8 cellular contexts compared by ENCODE assay signal in the genomic region with DNA sequence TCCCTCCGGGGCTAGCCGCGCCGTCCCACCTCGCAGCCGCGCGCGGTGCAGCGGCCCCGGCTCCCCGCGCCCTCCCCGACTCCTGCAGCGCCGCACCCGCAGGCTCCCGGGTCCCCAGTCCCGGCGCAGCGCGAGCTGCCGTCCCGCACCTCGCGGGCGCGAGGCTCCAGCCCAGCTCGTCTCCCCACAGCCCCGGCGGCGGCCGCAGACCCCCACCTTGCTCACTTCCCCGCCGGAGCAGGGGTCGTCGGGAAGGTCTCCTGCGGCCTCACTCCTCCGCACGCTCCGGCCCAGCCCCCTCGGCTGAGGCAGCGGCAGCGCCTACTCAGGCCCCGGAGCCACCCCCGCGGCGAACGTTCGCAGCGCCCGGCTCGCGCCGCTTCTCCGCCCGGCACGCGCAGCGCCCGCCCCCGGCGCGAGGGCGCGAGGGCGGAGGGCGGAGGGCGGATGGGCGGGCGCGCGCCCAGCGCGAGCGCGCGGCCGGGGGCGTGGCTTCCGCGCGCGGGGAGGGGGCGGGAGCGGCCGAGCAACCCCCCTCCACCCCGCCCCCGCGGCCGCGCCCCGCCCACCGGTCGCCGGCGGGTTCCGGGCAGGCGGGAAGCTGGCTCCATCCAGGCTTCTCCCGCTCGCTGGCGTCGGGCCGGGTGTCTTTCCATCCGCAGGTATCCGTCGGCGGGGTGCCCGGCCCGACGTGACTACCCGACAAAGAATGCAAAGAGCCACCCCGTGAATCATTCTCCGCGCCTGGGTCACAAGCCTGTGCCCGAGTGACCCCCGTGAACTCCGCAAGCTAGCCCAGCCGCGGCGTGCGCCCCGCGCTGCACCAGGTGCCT. TPM values are rescaled to one million over a fixed set of nuclear protein-coding genes. Genes with fewer than 3 reads are reported as not detected.
DNase-seq lines count a peak whose midpoint lies in the region; ATAC-seq and FAIRE-seq lines count a peak whose summit lies in the region.

TSS of gene DTNB (minus strand) at position 408 of the 833 bp plus-strand sequence. CDS start 20,917 bp downstream, outside the sequence.

- DNase-seq in A172 (ENCODE audit: low spot score) (peak; percentile 70), GM18507 (ENCODE audit: extremely low spot score, insufficient read length, low read depth) (peak; percentile 74), NCI-H2227 treated with DMSO at 0.1 percent for 48 hours (lab: John Stamatoyannopoulos, UW) (peak; percentile 85), left lobe of liver (ENCODE audit: low spot score) (peak; percentile 87)
- peak; percentile 59 to 62 for DNase-seq in activated CD4-positive, alpha-beta T cell treated with anti-CD3 and anti-CD28 coated beads for 24 hours (ENCODE audit: low read depth in 2 of 2)
- DNase-seq in stimulated activated CD4-positive, alpha-beta T cell treated with anti-CD3 and anti-CD28 coated beads, Interleukin-2, amount 100 ng/mL, for 24 hours = peak; percentile 73 to 82

- peak; percentile 57 for ATAC-seq in HG02973 (IDR thresholded peaks at IDR 0.05; ENCODE audit: unreplicated experiment)
- peak; percentile 90 for ATAC-seq in left lobe of liver

- peak within 1 kb of the TSS; percentile 78 for H3K27ac ChIP-seq in cingulate gyrus (ENCODE audit: low read depth, low read length)

- peak; percentile 35 for FAIRE-seq in GM18507 (lab: Jason Lieb, UNC)

RNA-seq across cellular contexts. Expression of gene DTNB, which starts in this region (rescaled TPM):
- total RNA-seq in A172 (2014; rRNA removed; shearing (Covaris generic)) = 7.7 and 11.1 TPM in 2 replicates
- total RNA-seq in left lobe of liver = 14.3 TPM

Comparison
In these comparisons a context has a peak if more than half of its experiments do, and no peak if none do; other contexts are left out.
1. Peak in every context shown above with its lines: DNase-seq, ATAC-seq and H3K27ac ChIP-seq.